3 cellular contexts compared by ENCODE assay signal in the genomic region with DNA sequence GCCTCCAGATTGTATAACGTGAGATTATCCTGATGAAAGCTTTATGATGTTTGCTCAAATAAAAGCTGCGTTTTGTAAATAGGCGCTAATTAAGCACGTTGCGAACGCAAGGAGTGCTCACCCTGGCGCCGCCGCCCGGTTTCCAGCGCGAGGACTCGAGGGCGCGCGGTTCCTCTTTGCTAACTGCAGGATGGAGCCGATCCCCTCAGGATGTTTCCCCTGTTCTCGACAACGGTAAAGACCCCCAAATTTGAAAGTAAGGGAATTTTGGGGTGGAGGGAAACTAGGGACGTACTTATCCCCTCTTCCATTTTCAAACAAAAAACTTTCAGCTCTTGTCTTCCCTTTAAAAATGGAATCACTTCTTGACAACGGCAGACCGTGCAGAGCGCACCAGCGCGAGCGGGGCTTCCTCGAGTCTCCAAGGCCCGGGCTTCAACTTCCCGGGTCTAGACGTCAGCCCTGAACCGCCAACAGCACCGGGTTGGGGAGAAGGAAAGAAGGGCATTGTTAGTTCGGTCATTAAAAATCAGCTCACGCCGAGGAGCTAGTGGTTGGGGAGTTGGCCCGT.
TF ChIP-seq lines count a peak whose summit lies in the region.

No MANE protein-coding gene starts in this region.

TF ChIP-seq in SK-N-SH, 30 proteins besides CTCF, POLR2A, EP300 and RAD21 (continued from another document):
- TF ChIP-seq, protein P1, sequence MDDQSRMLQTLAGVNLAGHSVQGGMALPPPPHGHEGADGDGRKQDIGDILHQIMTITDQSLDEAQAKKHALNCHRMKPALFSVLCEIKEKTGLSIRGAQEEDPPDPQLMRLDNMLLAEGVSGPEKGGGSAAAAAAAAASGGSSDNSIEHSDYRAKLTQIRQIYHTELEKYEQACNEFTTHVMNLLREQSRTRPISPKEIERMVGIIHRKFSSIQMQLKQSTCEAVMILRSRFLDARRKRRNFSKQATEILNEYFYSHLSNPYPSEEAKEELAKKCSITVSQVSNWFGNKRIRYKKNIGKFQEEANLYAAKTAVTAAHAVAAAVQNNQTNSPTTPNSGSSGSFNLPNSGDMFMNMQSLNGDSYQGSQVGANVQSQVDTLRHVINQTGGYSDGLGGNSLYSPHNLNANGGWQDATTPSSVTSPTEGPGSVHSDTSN (IDR thresholded peaks at IDR 0.05), result no peak
- no peak for TF ChIP-seq MEF2A (IDR thresholded peaks at IDR 0.05; ENCODE audit: borderline replicate concordance, low read depth)
- TF ChIP-seq, protein P2, sequence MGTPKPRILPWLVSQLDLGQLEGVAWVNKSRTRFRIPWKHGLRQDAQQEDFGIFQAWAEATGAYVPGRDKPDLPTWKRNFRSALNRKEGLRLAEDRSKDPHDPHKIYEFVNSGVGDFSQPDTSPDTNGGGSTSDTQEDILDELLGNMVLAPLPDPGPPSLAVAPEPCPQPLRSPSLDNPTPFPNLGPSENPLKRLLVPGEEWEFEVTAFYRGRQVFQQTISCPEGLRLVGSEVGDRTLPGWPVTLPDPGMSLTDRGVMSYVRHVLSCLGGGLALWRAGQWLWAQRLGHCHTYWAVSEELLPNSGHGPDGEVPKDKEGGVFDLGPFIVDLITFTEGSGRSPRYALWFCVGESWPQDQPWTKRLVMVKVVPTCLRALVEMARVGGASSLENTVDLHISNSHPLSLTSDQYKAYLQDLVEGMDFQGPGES (IDR thresholded peaks at IDR 0.05; ENCODE audit: low read depth, low read length), result no peak
TF ChIP-seq in SK-N-SH: peak in this region for 0.

TF ChIP-seq in SK-N-SH treated with all-trans-retinoic acid at 6 μM for 48 hours, 23 proteins besides CTCF, POLR2A, EP300 and RAD21 (continued from another document):
- TF ChIP-seq, protein P3, sequence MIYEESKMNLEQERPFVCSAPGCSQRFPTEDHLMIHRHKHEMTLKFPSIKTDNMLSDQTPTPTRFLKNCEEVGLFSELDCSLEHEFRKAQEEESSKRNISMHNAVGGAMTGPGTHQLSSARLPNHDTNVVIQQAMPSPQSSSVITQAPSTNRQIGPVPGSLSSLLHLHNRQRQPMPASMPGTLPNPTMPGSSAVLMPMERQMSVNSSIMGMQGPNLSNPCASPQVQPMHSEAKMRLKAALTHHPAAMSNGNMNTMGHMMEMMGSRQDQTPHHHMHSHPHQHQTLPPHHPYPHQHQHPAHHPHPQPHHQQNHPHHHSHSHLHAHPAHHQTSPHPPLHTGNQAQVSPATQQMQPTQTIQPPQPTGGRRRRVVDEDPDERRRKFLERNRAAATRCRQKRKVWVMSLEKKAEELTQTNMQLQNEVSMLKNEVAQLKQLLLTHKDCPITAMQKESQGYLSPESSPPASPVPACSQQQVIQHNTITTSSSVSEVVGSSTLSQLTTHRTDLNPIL (CRISPR knock-in tag; IDR thresholded peaks at IDR 0.05; ENCODE audit: low read depth), result no peak
- TF ChIP-seq, protein P4, sequence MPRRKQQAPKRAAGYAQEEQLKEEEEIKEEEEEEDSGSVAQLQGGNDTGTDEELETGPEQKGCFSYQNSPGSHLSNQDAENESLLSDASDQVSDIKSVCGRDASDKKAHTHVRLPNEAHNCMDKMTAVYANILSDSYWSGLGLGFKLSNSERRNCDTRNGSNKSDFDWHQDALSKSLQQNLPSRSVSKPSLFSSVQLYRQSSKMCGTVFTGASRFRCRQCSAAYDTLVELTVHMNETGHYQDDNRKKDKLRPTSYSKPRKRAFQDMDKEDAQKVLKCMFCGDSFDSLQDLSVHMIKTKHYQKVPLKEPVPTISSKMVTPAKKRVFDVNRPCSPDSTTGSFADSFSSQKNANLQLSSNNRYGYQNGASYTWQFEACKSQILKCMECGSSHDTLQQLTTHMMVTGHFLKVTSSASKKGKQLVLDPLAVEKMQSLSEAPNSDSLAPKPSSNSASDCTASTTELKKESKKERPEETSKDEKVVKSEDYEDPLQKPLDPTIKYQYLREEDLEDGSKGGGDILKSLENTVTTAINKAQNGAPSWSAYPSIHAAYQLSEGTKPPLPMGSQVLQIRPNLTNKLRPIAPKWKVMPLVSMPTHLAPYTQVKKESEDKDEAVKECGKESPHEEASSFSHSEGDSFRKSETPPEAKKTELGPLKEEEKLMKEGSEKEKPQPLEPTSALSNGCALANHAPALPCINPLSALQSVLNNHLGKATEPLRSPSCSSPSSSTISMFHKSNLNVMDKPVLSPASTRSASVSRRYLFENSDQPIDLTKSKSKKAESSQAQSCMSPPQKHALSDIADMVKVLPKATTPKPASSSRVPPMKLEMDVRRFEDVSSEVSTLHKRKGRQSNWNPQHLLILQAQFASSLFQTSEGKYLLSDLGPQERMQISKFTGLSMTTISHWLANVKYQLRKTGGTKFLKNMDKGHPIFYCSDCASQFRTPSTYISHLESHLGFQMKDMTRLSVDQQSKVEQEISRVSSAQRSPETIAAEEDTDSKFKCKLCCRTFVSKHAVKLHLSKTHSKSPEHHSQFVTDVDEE (CRISPR knock-in tag; IDR thresholded peaks at IDR 0.05), result no peak
- TF ChIP-seq ESRRG (CRISPR knock-in tag; IDR thresholded peaks at IDR 0.05) (no peak), ZFP30 (CRISPR knock-in tag; IDR thresholded peaks at IDR 0.05) (no peak), GLIS3 (CRISPR knock-in tag; IDR thresholded peaks at IDR 0.05) (no peak), ISL1 (CRISPR knock-in tag; IDR thresholded peaks at IDR 0.05) (no peak), ZC3H10 (CRISPR knock-in tag; IDR thresholded peaks at IDR 0.05) (no peak), ZNF70 (CRISPR knock-in tag; IDR thresholded peaks at IDR 0.05) (no peak), ZNF565 (CRISPR knock-in tag; conservative IDR thresholded peaks at IDR 0.05; ENCODE audit: low read depth) (no peak), PPARA (CRISPR knock-in tag; IDR thresholded peaks at IDR 0.05; ENCODE audit: borderline replicate concordance) (no peak)
- TF ChIP-seq, protein P5, sequence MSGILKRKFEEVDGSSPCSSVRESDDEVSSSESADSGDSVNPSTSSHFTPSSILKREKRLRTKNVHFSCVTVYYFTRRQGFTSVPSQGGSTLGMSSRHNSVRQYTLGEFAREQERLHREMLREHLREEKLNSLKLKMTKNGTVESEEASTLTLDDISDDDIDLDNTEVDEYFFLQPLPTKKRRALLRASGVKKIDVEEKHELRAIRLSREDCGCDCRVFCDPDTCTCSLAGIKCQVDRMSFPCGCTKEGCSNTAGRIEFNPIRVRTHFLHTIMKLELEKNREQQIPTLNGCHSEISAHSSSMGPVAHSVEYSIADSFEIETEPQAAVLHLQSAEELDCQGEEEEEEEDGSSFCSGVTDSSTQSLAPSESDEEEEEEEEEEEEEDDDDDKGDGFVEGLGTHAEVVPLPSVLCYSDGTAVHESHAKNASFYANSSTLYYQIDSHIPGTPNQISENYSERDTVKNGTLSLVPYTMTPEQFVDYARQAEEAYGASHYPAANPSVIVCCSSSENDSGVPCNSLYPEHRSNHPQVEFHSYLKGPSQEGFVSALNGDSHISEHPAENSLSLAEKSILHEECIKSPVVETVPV (CRISPR knock-in tag; IDR thresholded peaks at IDR 0.05), result no peak
- TF ChIP-seq, protein P6, sequence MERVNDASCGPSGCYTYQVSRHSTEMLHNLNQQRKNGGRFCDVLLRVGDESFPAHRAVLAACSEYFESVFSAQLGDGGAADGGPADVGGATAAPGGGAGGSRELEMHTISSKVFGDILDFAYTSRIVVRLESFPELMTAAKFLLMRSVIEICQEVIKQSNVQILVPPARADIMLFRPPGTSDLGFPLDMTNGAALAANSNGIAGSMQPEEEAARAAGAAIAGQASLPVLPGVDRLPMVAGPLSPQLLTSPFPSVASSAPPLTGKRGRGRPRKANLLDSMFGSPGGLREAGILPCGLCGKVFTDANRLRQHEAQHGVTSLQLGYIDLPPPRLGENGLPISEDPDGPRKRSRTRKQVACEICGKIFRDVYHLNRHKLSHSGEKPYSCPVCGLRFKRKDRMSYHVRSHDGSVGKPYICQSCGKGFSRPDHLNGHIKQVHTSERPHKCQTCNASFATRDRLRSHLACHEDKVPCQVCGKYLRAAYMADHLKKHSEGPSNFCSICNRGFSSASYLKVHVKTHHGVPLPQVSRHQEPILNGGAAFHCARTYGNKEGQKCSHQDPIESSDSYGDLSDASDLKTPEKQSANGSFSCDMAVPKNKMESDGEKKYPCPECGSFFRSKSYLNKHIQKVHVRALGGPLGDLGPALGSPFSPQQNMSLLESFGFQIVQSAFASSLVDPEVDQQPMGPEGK (CRISPR knock-in tag; IDR thresholded peaks at IDR 0.05; ENCODE audit: borderline replicate concordance), result no peak

TF ChIP-seq in neural cell, 6 proteins besides CTCF, POLR2A, EP300 and RAD21 (continued from another document):
- TF ChIP-seq, protein P7, sequence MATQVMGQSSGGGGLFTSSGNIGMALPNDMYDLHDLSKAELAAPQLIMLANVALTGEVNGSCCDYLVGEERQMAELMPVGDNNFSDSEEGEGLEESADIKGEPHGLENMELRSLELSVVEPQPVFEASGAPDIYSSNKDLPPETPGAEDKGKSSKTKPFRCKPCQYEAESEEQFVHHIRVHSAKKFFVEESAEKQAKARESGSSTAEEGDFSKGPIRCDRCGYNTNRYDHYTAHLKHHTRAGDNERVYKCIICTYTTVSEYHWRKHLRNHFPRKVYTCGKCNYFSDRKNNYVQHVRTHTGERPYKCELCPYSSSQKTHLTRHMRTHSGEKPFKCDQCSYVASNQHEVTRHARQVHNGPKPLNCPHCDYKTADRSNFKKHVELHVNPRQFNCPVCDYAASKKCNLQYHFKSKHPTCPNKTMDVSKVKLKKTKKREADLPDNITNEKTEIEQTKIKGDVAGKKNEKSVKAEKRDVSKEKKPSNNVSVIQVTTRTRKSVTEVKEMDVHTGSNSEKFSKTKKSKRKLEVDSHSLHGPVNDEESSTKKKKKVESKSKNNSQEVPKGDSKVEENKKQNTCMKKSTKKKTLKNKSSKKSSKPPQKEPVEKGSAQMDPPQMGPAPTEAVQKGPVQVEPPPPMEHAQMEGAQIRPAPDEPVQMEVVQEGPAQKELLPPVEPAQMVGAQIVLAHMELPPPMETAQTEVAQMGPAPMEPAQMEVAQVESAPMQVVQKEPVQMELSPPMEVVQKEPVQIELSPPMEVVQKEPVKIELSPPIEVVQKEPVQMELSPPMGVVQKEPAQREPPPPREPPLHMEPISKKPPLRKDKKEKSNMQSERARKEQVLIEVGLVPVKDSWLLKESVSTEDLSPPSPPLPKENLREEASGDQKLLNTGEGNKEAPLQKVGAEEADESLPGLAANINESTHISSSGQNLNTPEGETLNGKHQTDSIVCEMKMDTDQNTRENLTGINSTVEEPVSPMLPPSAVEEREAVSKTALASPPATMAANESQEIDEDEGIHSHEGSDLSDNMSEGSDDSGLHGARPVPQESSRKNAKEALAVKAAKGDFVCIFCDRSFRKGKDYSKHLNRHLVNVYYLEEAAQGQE (IDR thresholded peaks at IDR 0.05; ENCODE audit: borderline replicate concordance), result no peak
